In genomic region chr1:174606471-174606870, GRCh38 we compare ENCODE assay signal across 7 cellular contexts.
"Had no signal": no experiment of that assay in that cellular context is flagged by ENCODE, and none has a peak within 500 bp of the region (broad histone marks: within the 10 kb centered on the region; RNA-seq: fewer than 3 reads in every experiment).

No MANE protein-coding gene starts in this region.

- H3K4me3 ChIP-seq: K562 had no signal

- H3K27ac ChIP-seq: HL-60 had no signal

- ATAC-seq: HepG2, K562 had no signal

- DNase-seq: IMR-90, KBM-7, KG1 had no signal

- FAIRE-seq: HepG2, HTR-8/SVneo, K562 had no signal
